In genomic region chr11:109015283-109015682, GRCh38 we compare ENCODE assay signal across 18 cellular contexts.
A peak's percentile ranks its signal among the peaks of the same experiment; 100 is the strongest.
DNase-seq lines count a peak whose midpoint lies in the region; ATAC-seq and TF ChIP-seq lines count a peak whose summit lies in the region.
"Had no signal": no experiment of that assay in that cellular context is flagged by ENCODE, and none has a peak within 500 bp of the region (broad histone marks: within the 10 kb centered on the region; RNA-seq: fewer than 3 reads in every experiment).

No MANE protein-coding gene starts in this region.

- H2AFZ ChIP-seq in MM.1S (ENCODE audit: low read length) = no peak overlapping the region

- peak; percentile 35 for ATAC-seq in activated T-helper 17 cell treated with anti-CD3 and anti-CD28 coated beads, Interleukin-2, amount 50 U/mL, for 72 hours (replicated peaks)
- ATAC-seq in HG03139 (IDR thresholded peaks at IDR 0.05; ENCODE audit: unreplicated experiment) = no peak
- ATAC-seq: activated CD4-positive, alpha-beta T cell treated with anti-CD3 and anti-CD28 coated beads for 36 hours; body of pancreas; stimulated activated effector memory CD8-positive, alpha-beta T cell treated with anti-CD3 and anti-CD28 coated beads, Interleukin-12 subunit alpha, Interleukin-12 subunit beta, amount 100 ng/mL, for 72 hours had no signal

- H4K20me1 ChIP-seq in MM.1S (ENCODE audit: insufficient read depth, low read length) = no peaks in the 10 kb centered on the region

- no peak overlapping the region for H3K9ac ChIP-seq in MM.1S (ENCODE audit: low read length)

- H3K4me1 ChIP-seq in MM.1S (ENCODE audit: low read length) = no peaks in the 10 kb centered on the region
- H3K4me1 ChIP-seq: body of pancreas, esophagus squamous epithelium, SJCRH30, tibial artery had no signal

- TF ChIP-seq CTCF in MM.1S (IDR thresholded peaks at IDR 0.05; ENCODE audit: low read length) = no peak

- H3K4me3 Mint-ChIP-seq in activated T-helper 17 cell treated with anti-CD3 and anti-CD28 coated beads, Interleukin-2, amount 50 U/mL, for 72 hours = no peak overlapping the region
- H3K4me3 Mint-ChIP-seq: activated CD4-positive, alpha-beta T cell treated with anti-CD3 and anti-CD28 coated beads for 36 hours; CD4-positive, CD25-positive, alpha-beta regulatory T cell; stimulated activated effector memory CD8-positive, alpha-beta T cell treated with anti-CD3 and anti-CD28 coated beads, Interleukin-12 subunit alpha, Interleukin-12 subunit beta, amount 100 ng/mL, for 72 hours had no signal

- no peaks in the 10 kb centered on the region for H3K36me3 ChIP-seq in MM.1S (replicated peaks; ENCODE audit: insufficient read depth, low read length)
- H3K36me3 ChIP-seq: esophagus squamous epithelium, SJCRH30, tibial artery had no signal

- no peaks in the 10 kb centered on the region for H3K36me3 Mint-ChIP-seq in activated T-helper 17 cell treated with anti-CD3 and anti-CD28 coated beads, Interleukin-2, amount 50 U/mL, for 72 hours (ENCODE audit: low read depth)
- H3K36me3 Mint-ChIP-seq: CD4-positive, CD25-positive, alpha-beta regulatory T cell; stimulated activated effector memory CD8-positive, alpha-beta T cell treated with anti-CD3 and anti-CD28 coated beads, Interleukin-12 subunit alpha, Interleukin-12 subunit beta, amount 100 ng/mL, for 72 hours had no signal

- DNase-seq in HS-5 (ENCODE audit: low read depth) (peak; percentile 45), fibroblast of peridontal ligament (ENCODE audit: extremely low read depth) (peak; percentile 24), smooth muscle cell of the brain vasculature (ENCODE audit: low read depth, low spot score) (peak; percentile 39), MM.1S (no peak)
- no peak for DNase-seq in stimulated activated CD4-positive, alpha-beta T cell treated with anti-CD3 and anti-CD28 coated beads, Interleukin-15, amount 100 ng/mL, for 24 hours
- DNase-seq: activated CD4-positive, alpha-beta T cell treated with anti-CD3 and anti-CD28 coated beads for 36 hours; activated CD8-positive, alpha-beta memory T cell treated with anti-CD3 and anti-CD28 coated beads, Interleukin-2, amount 50 U/mL, for 4 hours; body of pancreas; CD4-positive, CD25-positive, alpha-beta regulatory T cell; DND-41; esophagus squamous epithelium; NK-92 treated with Interleukin-12 subunit alpha and Interleukin-12 subunit beta, amount 100 ng/mL, for 24 hours; SJCRH30; small intestine; tibial artery had no signal

- no peaks in the 10 kb centered on the region for H3F3A ChIP-seq in MM.1S (ENCODE audit: insufficient read depth, low read length)

- H3K4me2 ChIP-seq in MM.1S (ENCODE audit: low read depth, low read length) = no peak overlapping the region

- H3K4me1 Mint-ChIP-seq in activated T-helper 17 cell treated with anti-CD3 and anti-CD28 coated beads, Interleukin-2, amount 50 U/mL, for 72 hours = no peaks in the 10 kb centered on the region
- H3K4me1 Mint-ChIP-seq: activated CD4-positive, alpha-beta T cell treated with anti-CD3 and anti-CD28 coated beads for 36 hours; CD4-positive, CD25-positive, alpha-beta regulatory T cell; stimulated activated effector memory CD8-positive, alpha-beta T cell treated with anti-CD3 and anti-CD28 coated beads, Interleukin-12 subunit alpha, Interleukin-12 subunit beta, amount 100 ng/mL, for 72 hours had no signal

- no peak overlapping the region for H3K27ac Mint-ChIP-seq in activated T-helper 17 cell treated with anti-CD3 and anti-CD28 coated beads, Interleukin-2, amount 50 U/mL, for 72 hours
- H3K27ac Mint-ChIP-seq: activated CD4-positive, alpha-beta T cell treated with anti-CD3 and anti-CD28 coated beads for 36 hours; CD4-positive, CD25-positive, alpha-beta regulatory T cell; stimulated activated effector memory CD8-positive, alpha-beta T cell treated with anti-CD3 and anti-CD28 coated beads, Interleukin-12 subunit alpha, Interleukin-12 subunit beta, amount 100 ng/mL, for 72 hours had no signal

- no peaks in the 10 kb centered on the region for H3K9me3 ChIP-seq in MM.1S (replicated peaks; ENCODE audit: insufficient read depth, low read length)
- H3K9me3 ChIP-seq: body of pancreas, esophagus squamous epithelium, SJCRH30, tibial artery had no signal

- H3K9me3 Mint-ChIP-seq in activated T-helper 17 cell treated with anti-CD3 and anti-CD28 coated beads, Interleukin-2, amount 50 U/mL, for 72 hours = no peaks in the 10 kb centered on the region
- H3K9me3 Mint-ChIP-seq: stimulated activated effector memory CD8-positive, alpha-beta T cell treated with anti-CD3 and anti-CD28 coated beads, Interleukin-12 subunit alpha, Interleukin-12 subunit beta, amount 100 ng/mL, for 72 hours had no signal

- no peaks in the 10 kb centered on the region for H3K9me2 ChIP-seq in MM.1S (replicated peaks; ENCODE audit: insufficient read depth, low read length)

- no peaks in the 10 kb centered on the region for H3K79me2 ChIP-seq in MM.1S (ENCODE audit: low read length)

- peaks cover 5% of the 10 kb centered on the region for H3K27me3 Mint-ChIP-seq in activated T-helper 17 cell treated with anti-CD3 and anti-CD28 coated beads, Interleukin-2, amount 50 U/mL, for 72 hours
- H3K27me3 Mint-ChIP-seq: activated CD4-positive, alpha-beta T cell treated with anti-CD3 and anti-CD28 coated beads for 36 hours had no signal

- no peaks in the 10 kb centered on the region for H3K27me3 ChIP-seq in MM.1S (replicated peaks; ENCODE audit: insufficient read depth, low read length)
- H3K27me3 ChIP-seq: body of pancreas, esophagus squamous epithelium, SJCRH30, tibial artery had no signal

- no peak overlapping the region for H3K4me3 ChIP-seq in MM.1S (ENCODE audit: low read length)
- H3K4me3 ChIP-seq: body of pancreas, esophagus squamous epithelium, SJCRH30, tibial artery had no signal

- H3K27ac ChIP-seq in MM.1S (ENCODE audit: low read length) = no peak overlapping the region
- H3K27ac ChIP-seq: body of pancreas, esophagus squamous epithelium, SJCRH30, tibial artery had no signal

Comparison
In these comparisons a context has a peak if more than half of its experiments do, and no peak if none do; other contexts are left out.
1. DNase-seq: peak in HS-5 (single experiment), fibroblast of peridontal ligament (single experiment) and smooth muscle cell of the brain vasculature (single experiment); none in MM.1S (single experiment) and stimulated activated CD4-positive, alpha-beta T cell treated with anti-CD3 and anti-CD28 coated beads, Interleukin-15, amount 100 ng/mL, for 24 hours (single experiment).